8 cellular contexts compared by ENCODE assay signal in the genomic region with DNA sequence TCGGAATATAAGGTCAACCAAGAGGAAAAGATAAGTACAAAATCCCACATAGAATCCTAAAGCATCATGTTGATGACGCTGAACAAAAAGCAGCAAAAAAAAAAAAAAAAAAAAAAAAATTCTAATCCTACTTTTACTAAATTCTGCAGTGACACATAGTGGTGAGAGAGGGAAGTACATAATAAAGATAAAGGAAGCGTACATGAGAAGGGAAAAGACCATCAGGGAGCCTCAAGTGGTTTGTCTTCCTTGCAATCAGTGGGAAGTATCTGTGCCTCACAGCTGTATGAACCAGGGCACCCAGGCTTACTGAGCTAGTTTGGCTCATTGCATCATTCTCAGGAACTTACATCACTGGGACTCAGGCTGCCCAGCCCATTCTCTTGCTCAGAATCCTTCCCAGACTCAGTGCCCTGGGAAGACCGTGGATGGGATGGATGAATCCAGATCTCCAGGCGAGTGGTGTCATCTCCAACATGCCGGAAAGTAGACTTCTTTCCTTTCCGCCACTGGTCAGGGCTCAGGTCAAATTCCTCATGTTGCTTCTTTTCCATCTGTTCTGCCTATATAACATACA. TPM values are rescaled to one million over a fixed set of nuclear protein-coding genes. Genes with fewer than 3 reads are reported as not detected.
DNase-seq lines count a peak whose midpoint lies in the region; ATAC-seq and TF ChIP-seq lines count a peak whose summit lies in the region.

No MANE protein-coding gene starts in this region.

- H3K36me3 ChIP-seq in neutrophil (peaks cover 61% of the 10 kb centered on the region), MG63 (peaks cover 13% of the 10 kb centered on the region)

- H3K4me3 ChIP-seq in fibroblast of the aortic adventitia (ENCODE audit: low read depth, low read length) (no peak overlapping the region), neutrophil (ENCODE audit: low read depth in 1 of 2, low read length in 1 of 2) (no peak overlapping the region), MG63 (no peak overlapping the region)

- no peaks in the 10 kb centered on the region for H3K9me3 ChIP-seq in neutrophil
- H3K9me3 ChIP-seq in MG63 = no peaks in the 10 kb centered on the region

- ATAC-seq in Right ventricle myocardium superior (ENCODE audit: poor library complexity) (peak; percentile 52), GM18519 (IDR thresholded peaks at IDR 0.05; ENCODE audit: low FRiP score, unreplicated experiment) (no peak)

- H3K27me3 ChIP-seq in neutrophil = no peaks in the 10 kb centered on the region
- no peaks in the 10 kb centered on the region for H3K27me3 ChIP-seq in MG63

- TF ChIP-seq CTCF in VCaP (conservative IDR thresholded peaks at IDR 0.05) (peak; percentile 69), fibroblast of the aortic adventitia (IDR thresholded peaks at IDR 0.05; ENCODE audit: insufficient read depth, low read length) (peak; percentile 55), neutrophil (IDR thresholded peaks at IDR 0.05) (no peak)

- intact Hi-C loops in Right ventricle myocardium superior (cut with DNase I) (no loop called here), cardiac septum (cut with DNase I) (loop anchor here (2.0 to 10.0 kb wide), 2 partner anchors 228 to 378 kb away; partner anchors contain the start of gene HIC1)

- H3K27ac ChIP-seq in VCaP = peak overlapping the region; percentile 81
- peak overlapping the region; percentile 53 for H3K27ac ChIP-seq in neutrophil

- DNase-seq in Right ventricle myocardium superior (no peak), cardiac septum (ENCODE audit: low spot score) (no peak), NCI-H146 treated with DMSO at 0.1 percent for 48 hours (lab: John Stamatoyannopoulos, UW; ENCODE audit: unreplicated experiment) (peak; percentile 34), fibroblast of the aortic adventitia (ENCODE audit: low read depth) (peak; percentile 93), MG63 (no peak)

- peaks cover 15 to 19% of the 10 kb centered on the region in 2 experiments for H3K4me1 ChIP-seq in neutrophil (ENCODE audit: control insufficient read depth in 1 of 2, insufficient read depth in 1 of 2, low read depth in 1 of 2, low read length in 1 of 2)

RNA-seq across cellular contexts. Expression of gene SMG6, which starts 21.2 kb away (rescaled TPM):
- total RNA-seq in Right ventricle myocardium superior = 19.3 TPM
- total RNA-seq in cardiac septum = 19.7 TPM
- total RNA-seq in fibroblast of the aortic adventitia (ENCODE audit: low replicate concordance) = 37.5 and 49.3 TPM in 2 replicates
- total RNA-seq in MG63 (2014; rRNA removed; shearing (Covaris generic); ENCODE audit: low replicate concordance) = 15.3 and 24.9 TPM in 2 replicates

RNA-seq across cellular contexts. Expression of gene SRR, which starts 21.4 kb away (rescaled TPM):
- total RNA-seq in Right ventricle myocardium superior = 8.3 TPM
- 9.3 TPM for total RNA-seq in cardiac septum
- 9.1 and 29.4 TPM in 2 replicates for total RNA-seq in fibroblast of the aortic adventitia (ENCODE audit: low replicate concordance)
- total RNA-seq in MG63 (2014; rRNA removed; shearing (Covaris generic); ENCODE audit: low replicate concordance) = 26.5 and 34.3 TPM in 2 replicates

RNA-seq across cellular contexts. Expression of gene TSR1, which starts 53.9 kb away (rescaled TPM):
- total RNA-seq in Right ventricle myocardium superior (19.4 TPM), cardiac septum (23.0 TPM), fibroblast of the aortic adventitia (ENCODE audit: low replicate concordance) (24.2 and 44.5 TPM in 2 replicates)
- total RNA-seq in MG63 (2014; rRNA removed; shearing (Covaris generic); ENCODE audit: low replicate concordance) = 26.6 and 30.9 TPM in 2 replicates

RNA-seq across cellular contexts. Expression of gene SGSM2, which starts 54.9 kb away (rescaled TPM):
- total RNA-seq in Right ventricle myocardium superior (23.0 TPM), cardiac septum (35.5 TPM), fibroblast of the aortic adventitia (ENCODE audit: low replicate concordance) (31.0 and 47.3 TPM in 2 replicates)
- total RNA-seq in MG63 (2014; rRNA removed; shearing (Covaris generic); ENCODE audit: low replicate concordance) = 7.8 and 9.6 TPM in 2 replicates

Comparison
In these comparisons a context has a peak if more than half of its experiments do, and no peak if none do; other contexts are left out.
1. DNase-seq: peak in NCI-H146 treated with DMSO at 0.1 percent for 48 hours (single experiment) and fibroblast of the aortic adventitia (single experiment); none in Right ventricle myocardium superior (single experiment), cardiac septum (single experiment) and MG63 (single experiment).